In genomic region chr17:63998050-63998720, GRCh38 we compare ENCODE assay signal across 8 cellular contexts. TPM values are rescaled to one million over a fixed set of nuclear protein-coding genes. Genes with fewer than 3 reads are reported as not detected.
DNase-seq lines count a peak whose midpoint lies in the region; ATAC-seq and TF ChIP-seq lines count a peak whose summit lies in the region.

Gene PRR29, plus strand, starts transcription at chr17:63998351. Its CDS starts 14 bp downstream, at chr17:63998365.

- H3K9me3 ChIP-seq in PC-9 (ENCODE audit: insufficient read depth, low read depth) (no peaks in the 10 kb centered on the region), neuron (ENCODE audit: low read length) (no peaks in the 10 kb centered on the region)

- peak within 1 kb of the TSS; percentile 71; the same call in 1 of the 2 replicates for H3K4me3 ChIP-seq in GM08714 (ENCODE audit: low read length)
- H3K4me3 ChIP-seq in HL-60 (replicated peaks; ENCODE audit: insufficient read depth, low read length), result peak within 1 kb of the TSS; percentile 64
- H3K4me3 ChIP-seq in PC-9, result peak within 1 kb of the TSS; percentile 72
- H3K4me3 ChIP-seq in fibroblast of villous mesenchyme (ENCODE audit: low read depth, low read length), result peak within 1 kb of the TSS; percentile 81
- H3K4me3 ChIP-seq in neuron (ENCODE audit: low read length), result peak within 1 kb of the TSS; percentile 62

- H2AFZ ChIP-seq in PC-9 (peak within 1 kb of the TSS; percentile 86), neuron (ENCODE audit: low read depth, low read length) (peak within 1 kb of the TSS; percentile 94)

- H3K4me1 ChIP-seq in PC-9 (replicated peaks; ENCODE audit: insufficient read depth) (0 out of 2 replicates have a peak, but pooled peaks cover 8% of the 10 kb centered on the region), neuron (ENCODE audit: insufficient read depth, low read length) (no peaks in the 10 kb centered on the region)

- no peaks in the 10 kb centered on the region for H3F3A ChIP-seq in PC-9 (ENCODE audit: insufficient read depth, low read depth)

- POLR2A ChIA-PET in PC-9 (lab: Charles Lee; ENCODE audit: unreplicated experiment), result interaction anchor here (0.6 kb wide), 1 partner anchor 34 kb away, joined by 3 read pairs; no protein-coding TSS in a partner anchor

- peaks cover 26% of the 10 kb centered on the region for H3K27me3 ChIP-seq in HL-60 (ENCODE audit: insufficient read depth, poor library complexity, severe bottlenecking)
- peaks cover 20% of the 10 kb centered on the region for H3K27me3 ChIP-seq in PC-9 (ENCODE audit: insufficient read depth, low read depth)
- H3K27me3 ChIP-seq in neuron (ENCODE audit: insufficient read depth, low read length), result peaks cover 11% of the 10 kb centered on the region

- peak within 1 kb of the TSS; percentile 83 for H3K4me2 ChIP-seq in PC-9

- H3K27ac ChIP-seq in HL-60 (replicated peaks), result no peak within 1 kb of the TSS
- no peak within 1 kb of the TSS for H3K27ac ChIP-seq in PC-9

- BruUV-seq in PC-9 (replicated peaks; lab: Mats Ljungman, UMichigan), result no TSS peak

- DNase-seq in HL-60 (ENCODE audit: low read depth in 1 of 2, low spot score in 1 of 2) (peak; percentile 39 to 57), PC-9 (peak in 1 of 2 experiments; percentile 74), fibroblast of villous mesenchyme (ENCODE audit: low read depth) (peak; percentile 54), superior temporal gyrus (ENCODE audit: extremely low spot score) (peak; percentile 21), middle frontal gyrus (ENCODE audit: extremely low spot score, low spot score) (no peak)

- H3K9me2 ChIP-seq in PC-9 (ENCODE audit: insufficient read depth), result no peaks in the 10 kb centered on the region

- no peaks in the 10 kb centered on the region for H3K79me2 ChIP-seq in PC-9 (ENCODE audit: low read depth)

- peak; percentile 78 for ATAC-seq in activated T-helper 17 cell treated with anti-CD3 and anti-CD28 coated beads, Interleukin-2, amount 50 U/mL, for 72 hours (replicated peaks)

- TF ChIP-seq CTCF in HL-60 (IDR thresholded peaks at IDR 0.05; ENCODE audit: insufficient read depth, low read length) (no peak), PC-9 (conservative IDR thresholded peaks at IDR 0.05) (no peak), fibroblast of villous mesenchyme (IDR thresholded peaks at IDR 0.05; ENCODE audit: insufficient read depth, low read depth, low read length) (no peak)

- H3K36me3 ChIP-seq in PC-9 (ENCODE audit: low read depth) (no peaks in the 10 kb centered on the region), neuron (ENCODE audit: insufficient read depth, low read length) (no peaks in the 10 kb centered on the region)

- H3K27ac Mint-ChIP-seq in activated T-helper 17 cell treated with anti-CD3 and anti-CD28 coated beads, Interleukin-2, amount 50 U/mL, for 72 hours, result peak within 1 kb of the TSS; percentile 25

- intact Hi-C loops in PC-9 (cut with micrococcal nuclease; ENCODE audit: unreplicated experiment), result no loop called here

- CTCF ChIA-PET in PC-9 (lab: Charles Lee), result no interaction called here

- H3K4me3 Mint-ChIP-seq in activated T-helper 17 cell treated with anti-CD3 and anti-CD28 coated beads, Interleukin-2, amount 50 U/mL, for 72 hours, result peak within 1 kb of the TSS; percentile 82

- H3K9me3 Mint-ChIP-seq in activated T-helper 17 cell treated with anti-CD3 and anti-CD28 coated beads, Interleukin-2, amount 50 U/mL, for 72 hours, result no peaks in the 10 kb centered on the region

- H3K4me1 Mint-ChIP-seq in activated T-helper 17 cell treated with anti-CD3 and anti-CD28 coated beads, Interleukin-2, amount 50 U/mL, for 72 hours, result peaks cover 19% of the 10 kb centered on the region

- no peaks in the 10 kb centered on the region for H3K27me3 Mint-ChIP-seq in activated T-helper 17 cell treated with anti-CD3 and anti-CD28 coated beads, Interleukin-2, amount 50 U/mL, for 72 hours

- H3K36me3 Mint-ChIP-seq in activated T-helper 17 cell treated with anti-CD3 and anti-CD28 coated beads, Interleukin-2, amount 50 U/mL, for 72 hours (ENCODE audit: low read depth), result peaks cover 4% of the 10 kb centered on the region

- no peaks in the 10 kb centered on the region for H4K20me1 ChIP-seq in PC-9 (ENCODE audit: insufficient read depth)

RNA-seq across cellular contexts. Expression of gene PRR29, which starts in this region (rescaled TPM):
- total RNA-seq in PC-9 (2021) (2.4 and 2.8 TPM in 2 replicates), fibroblast of villous mesenchyme (under 0.01 TPM in 2 replicates)
- 1 to 10 TPM; 2.9 to 3.2 TPM for total RNA-seq in activated T-helper 17 cell treated with anti-CD3 and anti-CD28 coated beads, Interleukin-2, amount 50 U/mL, for 72 hours

Comparison
In these comparisons a context has a peak if more than half of its experiments do, and no peak if none do; other contexts are left out.
1. Peak in DNase-seq and H3K4me3 ChIP-seq in fibroblast of villous mesenchyme; RNA of the gene not detected or under 1 TPM.